In genomic region chr22:17086301-17086700, GRCh38 we compare ENCODE assay signal across 9 cellular contexts. TPM values are rescaled to one million over a fixed set of nuclear protein-coding genes. Genes with fewer than 3 reads are reported as not detected.
DNase-seq lines count a peak whose midpoint lies in the region; ATAC-seq and TF ChIP-seq lines count a peak whose summit lies in the region.
"Had no signal": no experiment of that assay in that cellular context is flagged by ENCODE, and none has a peak within 500 bp of the region (broad histone marks: within the 10 kb centered on the region; RNA-seq: fewer than 3 reads in every experiment).

No MANE protein-coding gene starts in this region.

- H3K36me3 ChIP-seq in stomach smooth muscle (ENCODE audit: control insufficient read depth in 2 of 2, insufficient read depth in 2 of 2, low read length in 2 of 2) = no peaks in the 10 kb centered on the region

- H3K4me3 ChIP-seq in foreskin fibroblast (ENCODE audit: low read depth in 1 of 2, low read length in 2 of 2) (peak overlapping the region; percentile 78 to 86), stomach smooth muscle (ENCODE audit: low read length in 2 of 2) (peak overlapping the region; percentile 55 to 74)

- H3K4me1 ChIP-seq in stomach smooth muscle (ENCODE audit: control insufficient read depth, insufficient read depth, low read length) = peaks cover 22% of the 10 kb centered on the region

- peak; percentile 73 for DNase-seq in activated CD4-positive, alpha-beta T cell treated with anti-CD3 and anti-CD28 coated beads, Interleukin-2, amount 10 ng/mL, durations not matched to agents 24 days and 14 days
- no peak for DNase-seq in activated CD4-positive, alpha-beta T cell treated with anti-CD3 and anti-CD28 coated beads for 4 hours
- DNase-seq in activated B cell treated with CpG ODN at 0.5 μM for 24 hours (no peak), foreskin fibroblast (peak in 1 of 2 donors; percentile 13), GM19240 (ENCODE audit: insufficient read length, low spot score) (no peak), EL (no peak), middle frontal gyrus (ENCODE audit: extremely low spot score, low spot score) (no peak)
- DNase-seq: NCI-H1694 had no signal

- H3K4me3 Mint-ChIP-seq in activated CD4-positive, alpha-beta T cell treated with anti-CD3 and anti-CD28 coated beads, Interleukin-2, amount 10 ng/mL, durations not matched to agents 24 days and 14 days = peak overlapping the region; percentile 90
- peak overlapping the region; percentile 89 for H3K4me3 Mint-ChIP-seq in activated B cell treated with CpG ODN at 0.5 μM for 24 hours

- peaks cover 3% of the 10 kb centered on the region for H3K27me3 Mint-ChIP-seq in activated CD4-positive, alpha-beta T cell treated with anti-CD3 and anti-CD28 coated beads, Interleukin-2, amount 10 ng/mL, durations not matched to agents 24 days and 14 days
- no peaks in the 10 kb centered on the region for H3K27me3 Mint-ChIP-seq in activated B cell treated with CpG ODN at 0.5 μM for 24 hours

- ATAC-seq in activated B cell treated with CpG ODN at 0.5 μM for 24 hours (ENCODE audit: low read depth) = no peak

- no peaks in the 10 kb centered on the region for H3K9me3 Mint-ChIP-seq in activated CD4-positive, alpha-beta T cell treated with anti-CD3 and anti-CD28 coated beads, Interleukin-2, amount 10 ng/mL, durations not matched to agents 24 days and 14 days
- no peaks in the 10 kb centered on the region for H3K9me3 Mint-ChIP-seq in activated B cell treated with CpG ODN at 0.5 μM for 24 hours

- intact Hi-C loops in activated CD4-positive, alpha-beta T cell treated with anti-CD3 and anti-CD28 coated beads, Interleukin-2, amount 10 ng/mL, durations not matched to agents 24 days and 14 days (cut with micrococcal nuclease) = loop anchor here (2.0 to 5.0 kb wide), 3 partner anchors 30 to 681 kb away; partner anchors contain the start of gene ADA2
- intact Hi-C loops in activated B cell treated with CpG ODN at 0.5 μM for 24 hours (cut with micrococcal nuclease) = loop anchor here (2.0 to 10.0 kb wide), 3 partner anchors 72 to 988 kb away; partner anchors contain the start of genes BCL2L13, HDHD5 and PEX26

- POLR2A ChIA-PET in activated B cell treated with CpG ODN at 0.5 μM for 24 hours (lab: Charles Lee) = interaction anchor here (1.0 to 1.7 kb wide), 2 partner anchors 11 to 85 kb away, joined by 3 to 6 read pairs (median 4); no protein-coding TSS in a partner anchor

- no peak overlapping the region for H3K27ac ChIP-seq in stomach smooth muscle (ENCODE audit: low read length)

- peaks cover 52% of the 10 kb centered on the region for H3K4me1 Mint-ChIP-seq in activated CD4-positive, alpha-beta T cell treated with anti-CD3 and anti-CD28 coated beads, Interleukin-2, amount 10 ng/mL, durations not matched to agents 24 days and 14 days
- peaks cover 44% of the 10 kb centered on the region for H3K4me1 Mint-ChIP-seq in activated B cell treated with CpG ODN at 0.5 μM for 24 hours

- peaks cover 12% of the 10 kb centered on the region for H3K36me3 Mint-ChIP-seq in activated CD4-positive, alpha-beta T cell treated with anti-CD3 and anti-CD28 coated beads, Interleukin-2, amount 10 ng/mL, durations not matched to agents 24 days and 14 days (ENCODE audit: low read depth)
- no peaks in the 10 kb centered on the region for H3K36me3 Mint-ChIP-seq in activated B cell treated with CpG ODN at 0.5 μM for 24 hours (ENCODE audit: low read depth)

- peak overlapping the region; percentile 88 for H3K27ac Mint-ChIP-seq in activated CD4-positive, alpha-beta T cell treated with anti-CD3 and anti-CD28 coated beads, Interleukin-2, amount 10 ng/mL, durations not matched to agents 24 days and 14 days
- peak overlapping the region; percentile 59 for H3K27ac Mint-ChIP-seq in activated B cell treated with CpG ODN at 0.5 μM for 24 hours

- H3K9ac ChIP-seq in stomach smooth muscle (ENCODE audit: low read length in 2 of 2) = no peak overlapping the region

- CTCF ChIA-PET in activated B cell treated with CpG ODN at 0.5 μM for 24 hours (lab: Charles Lee) = interaction anchor here (1.5 kb wide), 1 partner anchor 86 kb away, joined by 5 read pairs; no protein-coding TSS in a partner anchor

- TF ChIP-seq CTCF in activated B cell treated with CpG ODN at 0.5 μM for 24 hours (IDR thresholded peaks at IDR 0.05) (no peak), foreskin fibroblast (IDR thresholded peaks at IDR 0.05; ENCODE audit: low read depth, low read length) (no peak)

- H3K9me3 ChIP-seq in stomach smooth muscle (ENCODE audit: control insufficient read depth in 2 of 2, low read length in 2 of 2) = no peaks in the 10 kb centered on the region

- H3K27me3 ChIP-seq in stomach smooth muscle (ENCODE audit: control insufficient read depth in 1 of 2, insufficient read depth in 2 of 2, low read length in 2 of 2) = peaks cover 8 to 31% of the 10 kb centered on the region in 2 donors

RNA-seq across cellular contexts. Expression of gene IL17RA, which starts 1.5 kb away (rescaled TPM):
- total RNA-seq in activated CD4-positive, alpha-beta T cell treated with anti-CD3 and anti-CD28 coated beads, Interleukin-2, amount 10 ng/mL, durations not matched to agents 24 days and 14 days = 18.4 and 19.8 TPM in 2 replicates
- total RNA-seq in activated B cell treated with CpG ODN at 0.5 μM for 24 hours = 15.7 and 18.1 TPM in 2 replicates

RNA-seq across cellular contexts. Expression of gene TMEM121B, which starts 34.9 kb away (rescaled TPM):
- total RNA-seq in activated CD4-positive, alpha-beta T cell treated with anti-CD3 and anti-CD28 coated beads, Interleukin-2, amount 10 ng/mL, durations not matched to agents 24 days and 14 days = 0.16 and 0.17 TPM in 2 replicates
- 0.16 and 0.17 TPM in 2 replicates for total RNA-seq in activated B cell treated with CpG ODN at 0.5 μM for 24 hours
